Comparison of ENCODE assay signal across 20 cellular contexts in the genomic region with DNA sequence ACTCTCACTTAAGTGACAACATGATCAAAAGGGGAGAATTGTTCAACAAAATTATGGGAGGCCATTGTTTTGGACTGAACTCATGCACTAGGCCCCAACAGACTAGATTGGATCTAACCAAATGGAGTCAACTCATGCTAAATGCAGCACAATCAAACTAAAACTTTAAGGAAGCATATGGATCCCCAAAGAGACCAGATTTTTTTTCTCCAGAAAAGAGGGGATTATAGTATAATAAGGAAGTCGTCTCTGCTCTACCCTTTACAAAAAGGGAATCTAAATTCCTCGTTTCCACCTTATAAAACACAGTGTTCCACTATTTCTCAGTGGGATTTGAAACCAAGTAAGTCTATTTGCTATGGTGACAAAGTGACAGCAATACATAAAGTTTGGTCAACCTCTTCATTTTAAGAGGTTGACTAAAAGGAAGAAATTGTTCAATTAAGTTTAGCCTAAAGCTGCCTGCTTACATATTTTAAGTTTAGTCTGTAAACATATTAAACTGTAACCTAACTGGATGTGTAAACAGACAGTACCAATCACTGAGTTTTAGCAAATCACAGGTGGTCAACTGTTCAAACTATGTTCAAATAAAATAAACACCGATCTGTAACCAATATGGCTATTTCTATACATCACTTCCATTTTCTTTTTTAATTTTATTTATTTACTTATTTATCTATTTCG.
"Had no signal": no experiment of that assay in that cellular context is flagged by ENCODE, and none has a peak within 500 bp of the region (broad histone marks: within the 10 kb centered on the region; RNA-seq: fewer than 3 reads in every experiment).

No MANE protein-coding gene starts in this region.

- ATAC-seq: activated T-cell treated with anti-CD3 and anti-CD28 coated beads, Interleukin-2, amount 50 U/mL, for 72 hours; stimulated activated naive B cell treated with anti-CD40 and anti-IgM and Interleukin-4, amounts not matched to agents 10 μg/mL and 1 μg/mL and 100 μg/mL, for 72 hours had no signal

- DNase-seq: activated B cell treated with CpG ODN at 0.5 μM for 24 hours; activated CD4-positive, alpha-beta T cell treated with anti-CD3 and anti-CD28 coated beads for 4 hours; activated CD4-positive, alpha-beta T cell treated with anti-CD3 and anti-CD28 coated beads, Interleukin-2, amount 50 U/mL, for 48 hours; activated effector memory CD4-positive, alpha-beta T cell treated with Interleukin-2 at 50 U/mL for 16 hours; activated naive CD4-positive, alpha-beta T cell treated with anti-CD3 and anti-CD28 coated beads for 36 hours; activated T-cell treated with anti-CD3 and anti-CD28 coated beads, Interleukin-2, amount 50 U/mL, for 72 hours; effector CD4-positive, alpha-beta T cell; mesendoderm; mucosa of descending colon; naive B cell; occipital lobe; retina; stimulated activated CD4-positive, alpha-beta T cell treated with anti-CD3 and anti-CD28 coated beads, Interleukin-2, amount 100 ng/mL, for 48 hours; stimulated activated CD8-positive, alpha-beta memory T cell treated with anti-CD3 and anti-CD28 coated beads, Interleukin-4, amount 100 ng/mL, for 48 hours; stimulated activated naive B cell treated with anti-CD40 and anti-IgM and Interleukin-4, amounts not matched to agents 10 μg/mL and 1 μg/mL and 100 μg/mL, for 72 hours; T1000 had no signal

- H3K36me3 Mint-ChIP-seq: naive B cell; stimulated activated naive B cell treated with anti-CD40 and anti-IgM and Interleukin-4, amounts not matched to agents 10 μg/mL and 1 μg/mL and 100 μg/mL, for 72 hours; type B pancreatic cell had no signal

- H3K27me3 ChIP-seq: cardiac muscle cell, vagina had no signal

- H3K36me3 ChIP-seq: cardiac muscle cell, thoracic aorta, vagina had no signal

- H3K4me3 Mint-ChIP-seq: activated B cell treated with CpG ODN at 0.5 μM for 24 hours; activated naive CD4-positive, alpha-beta T cell treated with anti-CD3 and anti-CD28 coated beads for 36 hours; activated T-cell treated with anti-CD3 and anti-CD28 coated beads, Interleukin-2, amount 50 U/mL, for 72 hours; naive B cell; stimulated activated naive B cell treated with anti-CD40 and anti-IgM and Interleukin-4, amounts not matched to agents 10 μg/mL and 1 μg/mL and 100 μg/mL, for 72 hours; type B pancreatic cell had no signal

- H3K27ac ChIP-seq: cardiac muscle cell had no signal

- H3K27me3 Mint-ChIP-seq: activated B cell treated with CpG ODN at 0.5 μM for 24 hours; naive B cell; stimulated activated naive B cell treated with anti-CD40 and anti-IgM and Interleukin-4, amounts not matched to agents 10 μg/mL and 1 μg/mL and 100 μg/mL, for 72 hours; type B pancreatic cell had no signal

- H3K9me3 ChIP-seq: mucosa of descending colon, thoracic aorta, vagina had no signal

- H3K27ac Mint-ChIP-seq: activated B cell treated with CpG ODN at 0.5 μM for 24 hours; activated naive CD4-positive, alpha-beta T cell treated with anti-CD3 and anti-CD28 coated beads for 36 hours; activated T-cell treated with anti-CD3 and anti-CD28 coated beads, Interleukin-2, amount 50 U/mL, for 72 hours; naive B cell; stimulated activated naive B cell treated with anti-CD40 and anti-IgM and Interleukin-4, amounts not matched to agents 10 μg/mL and 1 μg/mL and 100 μg/mL, for 72 hours had no signal

- H3K9me3 Mint-ChIP-seq: activated B cell treated with CpG ODN at 0.5 μM for 24 hours; activated naive CD4-positive, alpha-beta T cell treated with anti-CD3 and anti-CD28 coated beads for 36 hours; activated T-cell treated with anti-CD3 and anti-CD28 coated beads, Interleukin-2, amount 50 U/mL, for 72 hours; naive B cell; stimulated activated naive B cell treated with anti-CD40 and anti-IgM and Interleukin-4, amounts not matched to agents 10 μg/mL and 1 μg/mL and 100 μg/mL, for 72 hours; type B pancreatic cell had no signal

- H3K4me3 ChIP-seq: cardiac muscle cell, mucosa of descending colon, thoracic aorta, vagina had no signal
